In genomic region chr21:31714741-31715365, GRCh38 we compare ENCODE assay signal across 2 cellular contexts.
TF ChIP-seq lines count a peak whose summit lies in the region.

No MANE protein-coding gene starts in this region.

TF ChIP-seq in GM23338, 12 proteins besides CTCF, POLR2A, EP300 and RAD21:
- TF ChIP-seq STAT1 (IDR thresholded peaks at IDR 0.05; ENCODE audit: unreplicated experiment) (no peak), POLR2AphosphoS5 (IDR thresholded peaks at IDR 0.05; ENCODE audit: low read depth) (no peak), NANOG (IDR thresholded peaks at IDR 0.05; ENCODE audit: borderline replicate concordance) (no peak), ZNF114 (CRISPR knock-in tag; IDR thresholded peaks at IDR 0.05) (no peak), EZH2phosphoT487 (IDR thresholded peaks at IDR 0.05; ENCODE audit: unreplicated experiment) (no peak), EZH2 (IDR thresholded peaks at IDR 0.05; ENCODE audit: low read depth, unreplicated experiment) (no peak), ETS1 (IDR thresholded peaks at IDR 0.05) (no peak)

TF ChIP-seq in GM12878, 131 proteins besides CTCF, POLR2A, EP300 and RAD21:
- TF ChIP-seq, protein P1, sequence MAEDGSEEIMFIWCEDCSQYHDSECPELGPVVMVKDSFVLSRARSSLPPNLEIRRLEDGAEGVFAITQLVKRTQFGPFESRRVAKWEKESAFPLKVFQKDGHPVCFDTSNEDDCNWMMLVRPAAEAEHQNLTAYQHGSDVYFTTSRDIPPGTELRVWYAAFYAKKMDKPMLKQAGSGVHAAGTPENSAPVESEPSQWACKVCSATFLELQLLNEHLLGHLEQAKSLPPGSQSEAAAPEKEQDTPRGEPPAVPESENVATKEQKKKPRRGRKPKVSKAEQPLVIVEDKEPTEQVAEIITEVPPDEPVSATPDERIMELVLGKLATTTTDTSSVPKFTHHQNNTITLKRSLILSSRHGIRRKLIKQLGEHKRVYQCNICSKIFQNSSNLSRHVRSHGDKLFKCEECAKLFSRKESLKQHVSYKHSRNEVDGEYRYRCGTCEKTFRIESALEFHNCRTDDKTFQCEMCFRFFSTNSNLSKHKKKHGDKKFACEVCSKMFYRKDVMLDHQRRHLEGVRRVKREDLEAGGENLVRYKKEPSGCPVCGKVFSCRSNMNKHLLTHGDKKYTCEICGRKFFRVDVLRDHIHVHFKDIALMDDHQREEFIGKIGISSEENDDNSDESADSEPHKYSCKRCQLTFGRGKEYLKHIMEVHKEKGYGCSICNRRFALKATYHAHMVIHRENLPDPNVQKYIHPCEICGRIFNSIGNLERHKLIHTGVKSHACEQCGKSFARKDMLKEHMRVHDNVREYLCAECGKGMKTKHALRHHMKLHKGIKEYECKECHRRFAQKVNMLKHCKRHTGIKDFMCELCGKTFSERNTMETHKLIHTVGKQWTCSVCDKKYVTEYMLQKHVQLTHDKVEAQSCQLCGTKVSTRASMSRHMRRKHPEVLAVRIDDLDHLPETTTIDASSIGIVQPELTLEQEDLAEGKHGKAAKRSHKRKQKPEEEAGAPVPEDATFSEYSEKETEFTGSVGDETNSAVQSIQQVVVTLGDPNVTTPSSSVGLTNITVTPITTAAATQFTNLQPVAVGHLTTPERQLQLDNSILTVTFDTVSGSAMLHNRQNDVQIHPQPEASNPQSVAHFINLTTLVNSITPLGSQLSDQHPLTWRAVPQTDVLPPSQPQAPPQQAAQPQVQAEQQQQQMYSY (CRISPR knock-in tag; IDR thresholded peaks at IDR 0.05), result no peak
- TF ChIP-seq YBX1 (IDR thresholded peaks at IDR 0.05) (no peak), POLR2AphosphoS5 (IDR thresholded peaks at IDR 0.05; ENCODE audit: low read length) (no peak), ZNF274 (IDR thresholded peaks at IDR 0.05; ENCODE audit: insufficient read depth, insufficient read length) (no peak), ZNF592 (IDR thresholded peaks at IDR 0.05) (no peak), RCOR1 (conservative IDR thresholded peaks at IDR 0.05; ENCODE audit: low read depth, low read length) (no peak), E2F4 (IDR thresholded peaks at IDR 0.05; ENCODE audit: low read depth, low read length) (no peak), NR2F1 (conservative IDR thresholded peaks at IDR 0.05) (no peak), CEBPB (IDR thresholded peaks at IDR 0.05; ENCODE audit: borderline replicate concordance in 1 of 2, low read depth in 2 of 2, low read length in 2 of 2) (no peak)
